Comparison of ENCODE assay signal across 8 cellular contexts in the genomic region with DNA sequence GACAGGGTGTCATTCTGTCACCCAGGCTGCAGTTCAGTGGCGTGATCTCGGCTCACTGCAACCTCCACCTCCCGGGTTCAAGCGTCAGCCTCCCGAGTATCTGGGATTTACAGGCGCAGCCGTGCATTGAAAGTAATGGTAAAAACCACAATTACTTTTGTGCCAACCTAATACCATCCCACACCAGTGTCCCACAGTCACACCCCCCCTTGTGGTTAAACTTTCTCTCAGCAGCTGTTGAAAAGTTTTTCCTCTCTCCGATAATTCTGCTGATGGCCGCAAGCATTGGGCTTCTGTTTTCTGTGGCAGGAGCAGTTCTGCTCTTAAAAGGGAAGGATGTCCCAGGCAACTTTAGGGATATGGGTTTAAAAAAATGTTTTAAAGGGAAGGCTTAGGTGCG. TPM values are rescaled to one million over a fixed set of nuclear protein-coding genes. Genes with fewer than 3 reads are reported as not detected.
DNase-seq lines count a peak whose midpoint lies in the region; ATAC-seq and TF ChIP-seq lines count a peak whose summit lies in the region.

No MANE protein-coding gene starts in this region.

- TF ChIP-seq CTCF in HEK293 (tag by site-specific recombination; IDR thresholded peaks at IDR 0.05): peak; percentile 42
- TF ChIP-seq CTCF in suprapubic skin (IDR thresholded peaks at IDR 0.05): peak; percentile 12 to 51

- H3K4me1 ChIP-seq in BLaER1 (peaks cover 51% of the 10 kb centered on the region), HEK293 (ENCODE audit: control insufficient read depth, insufficient read depth, low read length) (no peaks in the 10 kb centered on the region; the same call in 1 of the 2 replicates), suprapubic skin (peaks cover 9% of the 10 kb centered on the region)

- no peak overlapping the region for H3K9ac ChIP-seq in BLaER1

- peak overlapping the region; percentile 68 for H3K4me2 ChIP-seq in BLaER1

- no peak for TF ChIP-seq POLR2A in suprapubic skin (IDR thresholded peaks at IDR 0.05)

- peaks cover 10% of the 10 kb centered on the region for H3K36me3 ChIP-seq in BLaER1
- no peaks in the 10 kb centered on the region; a peak in 1 of 3 replicates for H3K36me3 ChIP-seq in HEK293 (ENCODE audit: control insufficient read depth in 2 of 2, insufficient read depth in 1 of 2, low read length in 2 of 2)
- H3K36me3 ChIP-seq in suprapubic skin: peaks cover 2% of the 10 kb centered on the region

- no peaks in the 10 kb centered on the region for H4K20me1 ChIP-seq in BLaER1

- no peaks in the 10 kb centered on the region for H3K27me3 ChIP-seq in BLaER1
- no peaks in the 10 kb centered on the region for H3K27me3 ChIP-seq in suprapubic skin

- POLR2A ChIA-PET in HEK293 (lab: Yijun Ruan, JAX): interaction anchor here (0.7 kb wide), 1 partner anchor 291 kb away, joined by 3 read pairs; no protein-coding TSS in a partner anchor

- CTCF ChIA-PET in HEK293 (lab: Yijun Ruan, JAX): interaction anchor here (0.6 to 1.4 kb wide), 7 partner anchors 10 to 456 kb away, joined by 3 to 4 read pairs (median 3); no protein-coding TSS in a partner anchor

- TF ChIP-seq EP300 in suprapubic skin (IDR thresholded peaks at IDR 0.05): no peak

- peak; percentile 83 for DNase-seq in SW480 (ENCODE audit: low spot score)
- peak; percentile 31 for DNase-seq in globus pallidus (ENCODE audit: low spot score)
- DNase-seq in suprapubic skin (ENCODE audit: low spot score in 2 of 2): peak in 1 of 2 donors; percentile 54
- no peak for DNase-seq in stimulated activated CD4-positive, alpha-beta T cell treated with anti-CD3 and anti-CD28 coated beads, Interleukin-2, amount 100 ng/mL, for 24 hours
- no peak for DNase-seq in T-helper 2 cell

- 40% methylated on average over 10 of the region's 10 CpGs for WGBS in suprapubic skin

- H3K4me3 ChIP-seq in BLaER1 (no peak overlapping the region), HEK293 (ENCODE audit: low read depth, low read length) (no peak overlapping the region), suprapubic skin (no peak overlapping the region)

- no peak for ATAC-seq in GM19351 (IDR thresholded peaks at IDR 0.05; ENCODE audit: unreplicated experiment)

- H3K27ac ChIP-seq in BLaER1 (no peak overlapping the region), HEK293 (ENCODE audit: extremely low read depth, low read depth, low read length) (no peak overlapping the region), suprapubic skin (no peak overlapping the region)

- H3K9me3 ChIP-seq in BLaER1 (no peaks in the 10 kb centered on the region), HEK293 (ENCODE audit: control insufficient read depth, insufficient read depth, low read depth, low read length) (no peaks in the 10 kb centered on the region), suprapubic skin (no peaks in the 10 kb centered on the region)

TF ChIP-seq in HEK293, 187 proteins besides CTCF, POLR2A, EP300 and RAD21:
- TF ChIP-seq ZNF548 (tag by site-specific recombination; IDR thresholded peaks at IDR 0.05): no peak
- no peak for TF ChIP-seq ZFP3 (tag by site-specific recombination; IDR thresholded peaks at IDR 0.05; ENCODE audit: low read depth)
- peak; percentile 37 for TF ChIP-seq ZNF654 (tag by site-specific recombination; IDR thresholded peaks at IDR 0.05; ENCODE audit: low read depth)
- TF ChIP-seq ZNF292 (tag by site-specific recombination; IDR thresholded peaks at IDR 0.05; ENCODE audit: borderline replicate concordance, low read depth): no peak

RNA-seq across cellular contexts. Expression of a gene that starts 6.6 kb away (rescaled TPM):
- total RNA-seq in suprapubic skin: 1 to 10 TPM in 3 of 4 donors, under 1 TPM in 1; 0.57 to 4.3 (median 1.6) TPM

RNA-seq across cellular contexts. Expression of a gene that starts 29.0 kb away (rescaled TPM):
- total RNA-seq in suprapubic skin: 100 to 1,000 TPM; 201 to 289 (median 243) TPM

RNA-seq across cellular contexts. Expression of a gene that starts 51.0 kb away (rescaled TPM):
- 10 to 100 TPM; 15.0 to 17.2 (median 16.4) TPM for total RNA-seq in suprapubic skin

Comparison
In these comparisons a context has a peak if more than half of its experiments do, and no peak if none do; other contexts are left out.
1. DNase-seq: peak in SW480 (single experiment) and globus pallidus (single experiment); none in stimulated activated CD4-positive, alpha-beta T cell treated with anti-CD3 and anti-CD28 coated beads, Interleukin-2, amount 100 ng/mL, for 24 hours (0 of 2) and T-helper 2 cell (0 of 5).